Comparison of ENCODE assay signal across 8 cellular contexts in the genomic region with DNA sequence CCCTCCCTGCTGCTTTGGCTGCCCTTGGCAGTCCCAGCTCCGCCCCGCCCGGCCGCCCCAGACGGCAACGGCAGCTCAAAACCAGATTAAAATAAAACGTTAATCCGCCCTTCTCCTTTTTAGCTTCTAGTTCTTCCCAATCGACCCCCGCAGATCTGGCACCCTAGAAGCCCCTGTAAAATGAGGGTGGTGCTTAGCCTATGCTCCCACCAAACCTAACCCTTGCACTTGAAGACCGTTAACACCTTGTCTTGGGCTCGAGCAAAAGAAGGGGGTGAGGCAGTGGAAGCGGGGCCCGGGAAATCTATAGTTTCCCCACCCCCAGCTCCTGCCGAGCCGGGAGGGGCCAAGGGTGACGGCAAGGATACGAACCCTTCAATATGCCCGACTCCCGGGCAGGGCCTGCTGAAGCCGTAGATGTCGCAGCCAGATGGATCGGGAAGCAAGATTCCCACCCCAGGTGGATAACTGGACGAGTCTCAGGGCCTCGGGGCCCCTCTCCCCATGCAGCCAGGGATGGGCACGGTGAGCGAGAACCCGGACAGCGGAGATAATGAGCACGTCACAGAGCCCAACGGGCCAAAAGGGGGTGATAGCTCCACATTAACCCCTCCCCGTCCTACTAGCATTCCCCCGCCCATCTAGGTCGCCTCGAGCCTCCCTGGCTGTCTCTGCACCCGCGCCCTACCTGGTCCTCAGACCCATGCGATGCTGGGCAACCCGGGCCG.
DNase-seq lines count a peak whose midpoint lies in the region; TF ChIP-seq lines count a peak whose summit lies in the region.

No MANE protein-coding gene starts in this region.

- H2AK5ac ChIP-seq in neuronal stem cell (ENCODE audit: low read depth, low read length), result peak overlapping the region; percentile 71
- H2AK5ac ChIP-seq in mesenchymal stem cell (ENCODE audit: low read length, severe bottlenecking), result no peak overlapping the region

- H4K8ac ChIP-seq in neuronal stem cell (ENCODE audit: low read depth, low read length) (no peak overlapping the region), mesenchymal stem cell (ENCODE audit: low read length) (no peak overlapping the region)

- no peaks in the 10 kb centered on the region for H3K79me2 ChIP-seq in DOHH2 (ENCODE audit: control insufficient read depth, low read length)

- H3K36me3 Mint-ChIP-seq in activated naive CD8-positive, alpha-beta T cell, result no peaks in the 10 kb centered on the region

- H3K23ac ChIP-seq in neuronal stem cell (ENCODE audit: low read depth, low read length, poor library complexity) (peak overlapping the region; percentile 17), mesenchymal stem cell (ENCODE audit: low read length in 2 of 2) (no peak overlapping the region)

- H3K27ac ChIP-seq in DOHH2 (ENCODE audit: low read depth, low read length) (no peak overlapping the region), neuronal stem cell (replicated peaks; ENCODE audit: low read length) (no peak overlapping the region), mesenchymal stem cell (ENCODE audit: low read length, poor library complexity, severe bottlenecking) (no peak overlapping the region)

- TF ChIP-seq CTCF in DOHH2 (IDR thresholded peaks at IDR 0.05; ENCODE audit: low read depth, low read length, poor library complexity, severe bottlenecking) (no peak), foreskin fibroblast (IDR thresholded peaks at IDR 0.05; ENCODE audit: low read depth, low read length) (no peak)

- H3K79me1 ChIP-seq in neuronal stem cell (ENCODE audit: low read depth, low read length), result no peaks in the 10 kb centered on the region
- no peaks in the 10 kb centered on the region for H3K79me1 ChIP-seq in mesenchymal stem cell (replicated peaks; ENCODE audit: low read length, poor library complexity, severe bottlenecking)

- H3K27me3 Mint-ChIP-seq in activated naive CD8-positive, alpha-beta T cell, result peaks cover 22% of the 10 kb centered on the region

- H3K9ac ChIP-seq in neuronal stem cell (ENCODE audit: low read depth, low read length, poor library complexity) (no peak overlapping the region), mesenchymal stem cell (ENCODE audit: low read length) (no peak overlapping the region)

- peaks cover 38% of the 10 kb centered on the region for H3K4me1 Mint-ChIP-seq in activated naive CD8-positive, alpha-beta T cell (ENCODE audit: low read depth)

- H2BK5ac ChIP-seq in neuronal stem cell (ENCODE audit: low read length) (no peak overlapping the region), mesenchymal stem cell (ENCODE audit: low read depth, low read length, poor library complexity, severe bottlenecking) (no peak overlapping the region)

- H3K9me3 Mint-ChIP-seq in activated naive CD8-positive, alpha-beta T cell (ENCODE audit: low read depth), result no peaks in the 10 kb centered on the region

- CTCF ChIA-PET in HEK293T (lab: Yijun Ruan, JAX), result interaction anchor here (0.6 kb wide), 1 partner anchor 191 kb away, joined by 4 read pairs; no protein-coding TSS in a partner anchor

- H3K4ac ChIP-seq in neuronal stem cell (ENCODE audit: low read length) (no peak overlapping the region), mesenchymal stem cell (ENCODE audit: low read depth in 1 of 2, low read length in 2 of 2) (no peak overlapping the region)

- H3K18ac ChIP-seq in neuronal stem cell (ENCODE audit: low read length) (peak overlapping the region; percentile 20), mesenchymal stem cell (ENCODE audit: low read depth in 1 of 2, low read length in 2 of 2) (no peak overlapping the region)

- H3K4me1 ChIP-seq in DOHH2 (ENCODE audit: control insufficient read depth, low read length) (peaks cover 46% of the 10 kb centered on the region), neuronal stem cell (ENCODE audit: control insufficient read depth in 2 of 2, insufficient read depth in 1 of 2, low read depth in 1 of 2, low read length in 2 of 2) (peaks cover 2 to 17% of the 10 kb centered on the region in 2 donors), mesenchymal stem cell (ENCODE audit: control insufficient read depth, insufficient read depth, low read depth, low read length) (peaks cover 47% of the 10 kb centered on the region)

- no peaks in the 10 kb centered on the region for H3K9me2 ChIP-seq in DOHH2 (replicated peaks; ENCODE audit: control insufficient read depth, low read length)

- no peak overlapping the region for H2BK12ac ChIP-seq in neuronal stem cell (ENCODE audit: low read length)
- no peak overlapping the region for H2BK12ac ChIP-seq in mesenchymal stem cell (ENCODE audit: low read length in 2 of 2)

- H2BK120ac ChIP-seq in neuronal stem cell (ENCODE audit: low read depth, low read length) (no peak overlapping the region), mesenchymal stem cell (ENCODE audit: low read depth, low read length) (no peak overlapping the region)

- H3K14ac ChIP-seq in neuronal stem cell (ENCODE audit: low read length), result no peak overlapping the region
- no peak overlapping the region for H3K14ac ChIP-seq in mesenchymal stem cell (ENCODE audit: low read length in 2 of 2)

- peak overlapping the region; percentile 29 for H2AFZ ChIP-seq in neuronal stem cell (ENCODE audit: low read length)
- no peak overlapping the region for H2AFZ ChIP-seq in mesenchymal stem cell (ENCODE audit: low read depth, low read length)

- H3K36me3 ChIP-seq in DOHH2 (ENCODE audit: control insufficient read depth, low read length), result no peaks in the 10 kb centered on the region
- H3K36me3 ChIP-seq in neuronal stem cell (replicated peaks in 1 of 2; ENCODE audit: control insufficient read depth in 2 of 2, insufficient read depth in 2 of 2, low read length in 2 of 2), result no peaks in the 10 kb centered on the region
- H3K36me3 ChIP-seq in mesenchymal stem cell (ENCODE audit: control insufficient read depth in 1 of 2, insufficient read depth in 2 of 2, low read depth in 1 of 2, low read length in 2 of 2), result no peaks in the 10 kb centered on the region

- no CpG with 5 or more reads among the region's 40 CpGs for WGBS in neuronal stem cell (ENCODE audit: extremely low coverage in 2 of 2, insufficient read length in 2 of 2, insufficient replicate concordance in 1 of 2), 2 donors
- 2% methylated on average over 34 of the region's 40 CpGs for WGBS in mesenchymal stem cell

- H2BK15ac ChIP-seq in neuronal stem cell (ENCODE audit: low read length) (no peak overlapping the region), mesenchymal stem cell (ENCODE audit: low read depth, poor library complexity, severe bottlenecking) (no peak overlapping the region)

- H3K27me3 ChIP-seq in DOHH2 (ENCODE audit: control insufficient read depth, low read length) (peaks cover 87% of the 10 kb centered on the region), neuronal stem cell (ENCODE audit: control insufficient read depth in 3 of 3, insufficient read depth in 3 of 3, low read depth in 1 of 3, low read length in 3 of 3) (peaks cover 80 to 99% (median 99%) of the 10 kb centered on the region in 3 experiments), mesenchymal stem cell (ENCODE audit: control insufficient read depth in 1 of 2, insufficient read depth in 1 of 2, low read length in 2 of 2) (peaks cover 89 to 90% of the 10 kb centered on the region in 2 experiments)

- H3K9me3 ChIP-seq in DOHH2 (ENCODE audit: control insufficient read depth, insufficient read depth, low read length) (no peaks in the 10 kb centered on the region), neuronal stem cell (replicated peaks in 1 of 2; ENCODE audit: control insufficient read depth in 2 of 2, insufficient read depth in 1 of 2, low read depth in 1 of 2, low read length in 2 of 2) (peaks cover 4 to 6% of the 10 kb centered on the region in 2 donors), mesenchymal stem cell (ENCODE audit: control insufficient read depth, low read length) (peaks cover 4% of the 10 kb centered on the region)

- H3K4me3 Mint-ChIP-seq in activated naive CD8-positive, alpha-beta T cell, result peak overlapping the region; percentile 86

- POLR2A ChIA-PET in HEK293T (lab: Yijun Ruan, JAX), result interaction anchor here (1.1 to 1.4 kb wide), 2 partner anchors 8 to 44 kb away, joined by 3 to 4 read pairs; no protein-coding TSS in a partner anchor

- H4K20me1 ChIP-seq in DOHH2 (ENCODE audit: control insufficient read depth, insufficient read depth, low read depth, low read length), result peaks cover 18% of the 10 kb centered on the region

- H3K4me2 ChIP-seq in DOHH2 (ENCODE audit: low read length) (peak overlapping the region; percentile 97), neuronal stem cell (ENCODE audit: insufficient read depth, low read length, poor library complexity, severe bottlenecking) (peak overlapping the region; percentile 14), mesenchymal stem cell (ENCODE audit: low read length, poor library complexity, severe bottlenecking) (no peak overlapping the region)

- DNase-seq in NCI-H1092 treated with DMSO at 0.1 percent for 48 hours (lab: John Stamatoyannopoulos, UW), result peak; percentile 32
- DNase-seq in neuronal stem cell (ENCODE audit: low spot score), result peak; percentile 26
- DNase-seq in foreskin fibroblast, result no peak
- no peak for DNase-seq in HEK293T (ENCODE audit: extremely low spot score)
- no peak for DNase-seq in mesenchymal stem cell
- DNase-seq in MV-4-11 (lab: John Stamatoyannopoulos, UW), result no peak

- H4K91ac ChIP-seq in neuronal stem cell (ENCODE audit: low read depth, low read length, poor library complexity), result no peak overlapping the region
- no peak overlapping the region for H4K91ac ChIP-seq in mesenchymal stem cell (ENCODE audit: low read length)

- peak overlapping the region; percentile 83 for H3K4me3 ChIP-seq in DOHH2 (ENCODE audit: low read length)
- H3K4me3 ChIP-seq in neuronal stem cell (ENCODE audit: low read length in 2 of 2), result no peak overlapping the region
- no peak overlapping the region for H3K4me3 ChIP-seq in foreskin fibroblast (ENCODE audit: low read depth in 1 of 2, low read length in 2 of 2)
- no peak overlapping the region for H3K4me3 ChIP-seq in mesenchymal stem cell (ENCODE audit: insufficient read depth in 1 of 2, low read depth in 1 of 2, low read length in 2 of 2)

- no peak overlapping the region for H3K27ac Mint-ChIP-seq in activated naive CD8-positive, alpha-beta T cell

- H3F3A ChIP-seq in DOHH2 (ENCODE audit: control insufficient read depth, insufficient read depth), result peaks cover 2% of the 10 kb centered on the region; the same call in 1 of the 2 replicates

TF ChIP-seq in HEK293T, 16 proteins besides CTCF, POLR2A, EP300 and RAD21:
- TF ChIP-seq LEF1 (IDR thresholded peaks at IDR 0.05; ENCODE audit: borderline replicate concordance) (no peak), CTBP1 (IDR thresholded peaks at IDR 0.05; ENCODE audit: borderline replicate concordance) (no peak), NFRKB (IDR thresholded peaks at IDR 0.05) (no peak), SUZ12 (IDR thresholded peaks at IDR 0.05) (no peak), HDGF (IDR thresholded peaks at IDR 0.05; ENCODE audit: borderline replicate concordance) (no peak)

Comparison
In these comparisons a context has a peak if more than half of its experiments do, and no peak if none do; other contexts are left out.
1. DNase-seq: peak in NCI-H1092 treated with DMSO at 0.1 percent for 48 hours (single experiment) and neuronal stem cell (single experiment); none in foreskin fibroblast (0 of 2), HEK293T (single experiment), mesenchymal stem cell (single experiment) and MV-4-11 (single experiment).